18 cellular contexts compared by ENCODE assay signal in the genomic region with DNA sequence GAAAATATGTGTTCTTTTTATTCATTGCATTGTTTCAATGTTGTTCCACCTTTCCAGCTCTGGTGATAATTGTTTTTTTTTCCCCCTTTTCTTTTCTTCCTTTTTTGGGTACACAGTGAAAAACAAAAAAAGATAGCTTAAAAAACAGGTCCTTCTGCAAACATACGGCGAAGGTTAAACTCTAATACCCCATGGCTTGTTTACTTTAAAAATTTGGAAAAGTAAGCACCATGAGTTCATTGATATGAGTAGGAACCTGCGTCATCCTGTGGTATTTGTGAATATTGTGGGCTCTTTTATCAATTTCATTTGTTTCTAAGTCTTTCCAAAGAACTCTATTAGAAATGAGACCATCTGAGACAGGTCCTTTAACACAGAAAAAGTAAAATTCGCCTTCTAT.
DNase-seq lines count a peak whose midpoint lies in the region; ATAC-seq, FAIRE-seq and TF ChIP-seq lines count a peak whose summit lies in the region.
"Had no signal": no experiment of that assay in that cellular context is flagged by ENCODE, and none has a peak within 500 bp of the region (broad histone marks: within the 10 kb centered on the region; RNA-seq: fewer than 3 reads in every experiment).

No MANE protein-coding gene starts in this region.

- peak; percentile 42 to 50; a peak in 2 of 5 replicates for TF ChIP-seq EP300 in A549 (IDR thresholded peaks at IDR 0.05)

- POLR2A ChIA-PET in A549 (lab: Yijun Ruan, JAX) = no interaction called here

- TF ChIP-seq CTCF in A549 (IDR thresholded peaks at IDR 0.05) (no peak), right lobe of liver (IDR thresholded peaks at IDR 0.05) (no peak)

- H3K9ac ChIP-seq in endocrine pancreas (ENCODE audit: control insufficient read depth, insufficient read depth, low read length) = no peak overlapping the region
- H3K9ac ChIP-seq: SK-N-SH had no signal

- H3K9me3 ChIP-seq in A549 (no peaks in the 10 kb centered on the region), endocrine pancreas (ENCODE audit: control insufficient read depth, low read length) (no peaks in the 10 kb centered on the region), right lobe of liver (no peaks in the 10 kb centered on the region)
- H3K9me3 ChIP-seq: SK-N-SH had no signal

- H3K4me1 ChIP-seq in A549 = peaks cover 80% of the 10 kb centered on the region
- H3K4me1 ChIP-seq in endocrine pancreas (ENCODE audit: control insufficient read depth, insufficient read depth, low read length) = peaks cover 38% of the 10 kb centered on the region
- H3K4me1 ChIP-seq in right lobe of liver = peaks cover 0 to 81% (median 25%) of the 10 kb centered on the region in 4 donors

- H3K4me2 ChIP-seq in A549 = peak overlapping the region; percentile 74
- H3K4me2 ChIP-seq: SK-N-SH had no signal

- ATAC-seq in A549 (peak in 1 of 2 experiments; percentile 51; a peak in 3 of 6 replicates), right lobe of liver (peak; percentile 59 to 79 (median 66)), HG03460 (IDR thresholded peaks at IDR 0.05; ENCODE audit: unreplicated experiment) (no peak), HG03175 (IDR thresholded peaks at IDR 0.05; ENCODE audit: unreplicated experiment) (no peak)

- H3K36me3 ChIP-seq in endocrine pancreas (ENCODE audit: control insufficient read depth, insufficient read depth, low read length) = no peaks in the 10 kb centered on the region
- peaks cover 0 to 4% (median 0%) of the 10 kb centered on the region in 4 donors for H3K36me3 ChIP-seq in right lobe of liver

- H3K4me3 ChIP-seq in A549 (no peak overlapping the region; the same call in 2 of the 3 replicates), endocrine pancreas (ENCODE audit: control insufficient read depth, insufficient read depth, low read length) (peak overlapping the region; percentile 47), right lobe of liver (no peak overlapping the region)

- WGBS in A549 (ENCODE audit: missing lambda C conversion rate) = 5% methylated on average over 4 of the region's 4 CpGs
- WGBS in right lobe of liver (ENCODE audit: insufficient coverage, low coverage, low lambda C conversion rate, missing lambda C conversion rate) = 42% methylated on average over 4 of the region's 4 CpGs

- no peak for TF ChIP-seq RAD21 in A549 (conservative IDR thresholded peaks at IDR 0.05 in 1 of 2, IDR thresholded peaks at IDR 0.05 in 1 of 2)

- CTCF ChIA-PET in A549 (lab: Yijun Ruan, JAX) = interaction anchor here (1.3 kb wide), 1 partner anchor 142 kb away, joined by 3 read pairs; no protein-coding TSS in a partner anchor

- H3K27me3 ChIP-seq in endocrine pancreas (ENCODE audit: control insufficient read depth, insufficient read depth, low read length) (no peaks in the 10 kb centered on the region), right lobe of liver (no peaks in the 10 kb centered on the region)

- H3K27ac ChIP-seq in A549 (peak overlapping the region; percentile 77 to 78), right lobe of liver (peak overlapping the region; percentile 18 to 91 (median 75))

- intact Hi-C loops in right lobe of liver (cut with DNase I) = no loop called here

- DNase-seq in A549 (ENCODE audit: low read depth in 1 of 2, low spot score in 1 of 2) (peak in 1 of 2 experiments; percentile 43), NCI-H774 (lab: John Stamatoyannopoulos, UW) (peak; percentile 29), right lobe of liver (no peak), iPS-NIHi7 (ENCODE audit: extremely low spot score) (no peak)
- DNase-seq in effector CD4-positive, alpha-beta T cell = no peak
- DNase-seq: CD4-positive, alpha-beta memory T cell; DMS153; EL; NCI-H1417 treated with DMSO at 0.1 percent for 48 hours; NCI-H1930; NCI-H526; SHP77 treated with DMSO at 0.1 percent for 48 hours; SK-N-SH had no signal

- FAIRE-seq in A549 (lab: Jason Lieb, UNC) = no peak
- FAIRE-seq: A204.1, H54 had no signal

- TF ChIP-seq POLR2A in A549 (IDR thresholded peaks at IDR 0.05; ENCODE audit: low read length) (no peak), right lobe of liver (IDR thresholded peaks at IDR 0.05) (no peak)

TF ChIP-seq in A549, 52 proteins besides CTCF, POLR2A, EP300 and RAD21:
- no peak for TF ChIP-seq FOSL2 (IDR thresholded peaks at IDR 0.05)
- TF ChIP-seq FOSL2 (CRISPR knock-in tag; IDR thresholded peaks at IDR 0.05) = peak; percentile 56
- no peak for TF ChIP-seq ZSCAN20 (CRISPR knock-in tag; IDR thresholded peaks at IDR 0.05)
- 0 out of 4 replicates have a peak, but pooled peaks of 1 of the 2 experiments have one; percentile 17 for TF ChIP-seq CEBPB (IDR thresholded peaks at IDR 0.05)
- peak; percentile 58; the same call in 1 of the 2 replicates for TF ChIP-seq GATA3 (IDR thresholded peaks at IDR 0.05; ENCODE audit: borderline replicate concordance)
- TF ChIP-seq SMC3 (IDR thresholded peaks at IDR 0.05) = 0 out of 3 replicates have a peak, but pooled peaks have one; percentile 7
- TF ChIP-seq, protein P1, sequence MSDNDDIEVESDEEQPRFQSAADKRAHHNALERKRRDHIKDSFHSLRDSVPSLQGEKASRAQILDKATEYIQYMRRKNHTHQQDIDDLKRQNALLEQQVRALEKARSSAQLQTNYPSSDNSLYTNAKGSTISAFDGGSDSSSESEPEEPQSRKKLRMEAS (IDR thresholded peaks at IDR 0.05) = no peak
TF ChIP-seq in A549: peak in this region for 4.

Comparison
In these comparisons a context has a peak if more than half of its experiments do, and no peak if none do; other contexts are left out.
1. ATAC-seq: peak in right lobe of liver (4 of 4); none in HG03460 (single experiment) and HG03175 (single experiment).